1 cellular context compared by ENCODE assay signal in the genomic region with DNA sequence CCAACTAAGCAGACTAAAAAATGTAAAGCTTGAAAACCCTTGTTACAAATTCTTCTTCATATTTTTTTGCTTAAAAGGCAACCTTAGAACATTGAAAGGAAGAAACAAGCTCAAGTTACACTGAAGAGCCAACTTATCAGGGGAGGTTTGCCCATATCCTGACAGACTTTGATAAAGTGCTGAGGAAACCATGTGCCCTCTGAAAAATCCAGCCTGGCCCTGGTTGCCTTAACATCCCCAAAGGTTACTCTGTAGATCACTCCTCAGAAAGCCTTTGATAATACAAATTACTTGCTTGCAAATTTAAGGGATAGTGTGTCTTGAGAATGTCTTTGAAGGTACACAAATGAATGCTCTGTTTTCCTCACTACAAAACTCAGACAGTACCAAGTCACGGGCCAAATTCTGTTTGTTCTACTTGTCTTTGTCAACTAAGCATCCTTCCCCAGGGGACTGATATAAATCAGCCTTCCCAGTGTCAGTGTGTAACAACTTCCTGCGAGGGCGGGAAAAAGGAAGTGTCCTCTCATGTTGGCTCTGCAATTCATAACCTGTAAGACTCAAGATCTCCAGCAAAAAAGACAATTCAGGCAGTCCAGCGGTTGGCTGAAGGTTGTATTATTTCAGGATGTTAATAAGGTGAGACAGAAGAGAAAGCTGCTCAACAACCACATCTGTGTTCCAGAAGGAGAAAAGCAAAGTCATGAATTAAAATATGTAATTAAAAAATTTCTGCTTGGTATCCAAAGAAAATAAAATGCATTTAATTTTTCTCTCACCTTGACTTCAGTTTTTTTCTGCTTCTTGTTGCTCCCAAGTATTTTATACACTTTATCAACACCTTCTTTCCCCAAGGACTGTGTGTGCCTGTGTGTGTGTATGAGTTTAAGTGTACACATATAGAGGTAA.
A peak's percentile ranks its signal among the peaks of the same experiment; 100 is the strongest.
TF ChIP-seq lines count a peak whose summit lies in the region.

No MANE protein-coding gene starts in this region.

TF ChIP-seq in GM12878, 131 proteins besides CTCF, POLR2A, EP300 and RAD21:
- no peak for TF ChIP-seq MYB (IDR thresholded peaks at IDR 0.05; ENCODE audit: borderline replicate concordance, low read depth, low read length)
- TF ChIP-seq SPI1 (IDR thresholded peaks at IDR 0.05; ENCODE audit: borderline replicate concordance, insufficient read depth, low read depth, low read length), result peak; percentile 22; the same call in 1 of the 2 replicates
